8 cellular contexts compared by ENCODE assay signal in the genomic region with DNA sequence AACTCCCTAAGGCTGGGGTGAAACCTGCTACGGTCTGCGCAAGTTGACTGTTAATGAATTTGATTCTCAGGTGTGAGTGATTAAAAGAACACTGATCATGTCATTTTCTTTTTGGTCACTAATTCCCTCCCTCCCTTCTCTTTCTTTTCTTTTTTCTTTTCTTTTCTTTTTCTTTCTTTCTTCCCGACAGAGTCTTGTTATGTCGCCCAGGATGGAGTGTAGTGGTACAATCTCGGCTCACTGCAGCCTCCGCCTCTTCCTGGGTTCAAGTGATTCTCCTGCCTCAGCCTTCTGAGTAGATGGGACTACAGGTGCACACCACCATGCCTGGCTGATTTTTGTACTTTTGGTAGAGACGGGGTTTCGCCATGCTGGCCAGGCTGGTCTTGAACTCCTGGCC. TPM values are rescaled to one million over a fixed set of nuclear protein-coding genes. Genes with fewer than 3 reads are reported as not detected.
DNase-seq lines count a peak whose midpoint lies in the region; ATAC-seq and TF ChIP-seq lines count a peak whose summit lies in the region.

No MANE protein-coding gene starts in this region.

- POLR2A ChIA-PET in CD4-positive, alpha-beta memory T cell (lab: Charles Lee; ENCODE audit: partially characterized antibody): interaction anchor here (1.0 to 2.3 kb wide), 11 partner anchors 9 to 1874 kb away, joined by 3 to 59 read pairs (median 5); partner anchors contain the start of gene ZFAND5

- H3K79me2 ChIP-seq in parathyroid adenoma: no peaks in the 10 kb centered on the region

- no peak overlapping the region for H2AFZ ChIP-seq in parathyroid adenoma

- peak overlapping the region; percentile 3 to 78 for H3K4me3 ChIP-seq in CD4-positive, alpha-beta memory T cell (ENCODE audit: low read length in 2 of 2)
- peak overlapping the region in 3 of 4 donors; percentile 18 to 48 (median 40) for H3K4me3 ChIP-seq in Peyer's patch
- H3K4me3 ChIP-seq in parathyroid adenoma (ENCODE audit: low read depth, low read length): no peak overlapping the region

- peaks cover 67% of the 10 kb centered on the region for H3K4me1 ChIP-seq in CD4-positive, alpha-beta memory T cell (ENCODE audit: insufficient read depth, low read length)
- H3K4me1 ChIP-seq in Peyer's patch (peaks cover 0 to 6% (median 2%) of the 10 kb centered on the region in 4 donors), parathyroid adenoma (no peaks in the 10 kb centered on the region)

- no peak for TF ChIP-seq POLR2A in Peyer's patch (IDR thresholded peaks at IDR 0.05)

- H3K27ac Mint-ChIP-seq in CD4-positive, alpha-beta memory T cell: peak overlapping the region; percentile 95 to 99 (median 97)
- peak overlapping the region; percentile 97 to 99 for H3K27ac Mint-ChIP-seq in effector memory CD8-positive, alpha-beta T cell

- peak overlapping the region; percentile 34 for H3K4me2 ChIP-seq in parathyroid adenoma (ENCODE audit: low read length)

- peaks cover 8% of the 10 kb centered on the region for H3K36me3 ChIP-seq in CD4-positive, alpha-beta memory T cell (ENCODE audit: insufficient read depth, low read length)
- H3K36me3 ChIP-seq in Peyer's patch (no peaks in the 10 kb centered on the region), parathyroid adenoma (ENCODE audit: control insufficient read depth, insufficient read depth, low read length) (no peaks in the 10 kb centered on the region)

- peaks cover 39 to 69% (median 54%) of the 10 kb centered on the region in 4 donors for H3K4me1 Mint-ChIP-seq in CD4-positive, alpha-beta memory T cell
- H3K4me1 Mint-ChIP-seq in effector memory CD8-positive, alpha-beta T cell (ENCODE audit: low read depth in 2 of 2): peaks cover 29 to 43% of the 10 kb centered on the region in 2 donors

- TF ChIP-seq CTCF in Peyer's patch (IDR thresholded peaks at IDR 0.05) (no peak), parathyroid adenoma (IDR thresholded peaks at IDR 0.05) (no peak)

- H3K27me3 ChIP-seq in CD4-positive, alpha-beta memory T cell (ENCODE audit: insufficient read depth, low read length): no peaks in the 10 kb centered on the region
- H3K27me3 ChIP-seq in Peyer's patch (no peaks in the 10 kb centered on the region), parathyroid adenoma (ENCODE audit: control insufficient read depth, insufficient read depth, low read length) (no peaks in the 10 kb centered on the region)

- H3K9ac ChIP-seq in parathyroid adenoma: no peak overlapping the region

- peak overlapping the region; percentile 75 for H3K27ac ChIP-seq in CD4-positive, alpha-beta memory T cell (ENCODE audit: low read depth, low read length)
- H3K27ac ChIP-seq in Peyer's patch (peak overlapping the region; percentile 34 to 81 (median 71)), parathyroid adenoma (no peak overlapping the region)

- H3K9me3 Mint-ChIP-seq in CD4-positive, alpha-beta memory T cell: peaks cover 0 to 3% (median 0%) of the 10 kb centered on the region in 8 donors
- H3K9me3 Mint-ChIP-seq in effector memory CD8-positive, alpha-beta T cell: no peaks in the 10 kb centered on the region

- no peak for ATAC-seq in effector memory CD8-positive, alpha-beta T cell (replicated peaks)
- ATAC-seq in GM19452 (IDR thresholded peaks at IDR 0.05; ENCODE audit: unreplicated experiment): no peak
- no peak for ATAC-seq in left lobe of liver

- CTCF ChIA-PET in CD4-positive, alpha-beta memory T cell (lab: Charles Lee; ENCODE audit: partially characterized antibody): interaction anchor here (1.5 to 2.3 kb wide), 5 partner anchors 11 to 47 kb away, joined by 4 to 23 read pairs (median 9); no protein-coding TSS in a partner anchor

- H3K4me3 Mint-ChIP-seq in CD4-positive, alpha-beta memory T cell: peak overlapping the region; percentile 92 to 99 (median 94)
- peak overlapping the region; percentile 92 to 99 for H3K4me3 Mint-ChIP-seq in effector memory CD8-positive, alpha-beta T cell

- no peaks in the 10 kb centered on the region for H3K9me3 ChIP-seq in CD4-positive, alpha-beta memory T cell (ENCODE audit: control insufficient read depth in 1 of 2, low read length in 2 of 2)
- H3K9me3 ChIP-seq in Peyer's patch (no peaks in the 10 kb centered on the region), parathyroid adenoma (ENCODE audit: control insufficient read depth, low read length) (no peaks in the 10 kb centered on the region)

- DNase-seq in CD4-positive, alpha-beta memory T cell: peak in 2 of 5 donors; percentile 31 to 43
- DNase-seq in Peyer's patch (no peak), NK-92 (lab: John Stamatoyannopoulos, UW; ENCODE audit: unreplicated experiment) (no peak), left lobe of liver (ENCODE audit: low spot score) (no peak)
- no peak for DNase-seq in effector memory CD8-positive, alpha-beta T cell
- DNase-seq in effector CD4-positive, alpha-beta T cell: no peak

- peaks cover 23 to 44% of the 10 kb centered on the region in 2 donors for H3K36me3 Mint-ChIP-seq in CD4-positive, alpha-beta memory T cell
- peaks cover 68% of the 10 kb centered on the region for H3K36me3 Mint-ChIP-seq in effector memory CD8-positive, alpha-beta T cell (ENCODE audit: insufficient read depth)

- H3K27me3 Mint-ChIP-seq in CD4-positive, alpha-beta memory T cell: no peaks in the 10 kb centered on the region
- no peaks in the 10 kb centered on the region for H3K27me3 Mint-ChIP-seq in effector memory CD8-positive, alpha-beta T cell

- intact Hi-C loops in CD4-positive, alpha-beta memory T cell (cut with micrococcal nuclease): loop anchor here (1.0 to 10.0 kb wide), 6 partner anchors 31 to 1871 kb away; partner anchors contain the start of genes CARNMT1 and ZFAND5

RNA-seq across cellular contexts. Expression of gene ANXA1, which starts 2.6 kb away (rescaled TPM):
- 100 to 1,000 TPM; 324 to 335 TPM for total RNA-seq in CD4-positive, alpha-beta memory T cell
- 1,000 to 10,000 TPM in 1 of 2 donors, 100 to 1,000 TPM in 1; 621 to 1,202 TPM for polyA plus RNA-seq in CD4-positive, alpha-beta memory T cell
- total RNA-seq in Peyer's patch (100 to 1,000 TPM in 1 of 4 donors, 10 to 100 TPM in 3; 13.5 to 223 (median 40.3) TPM), left lobe of liver (3.7 TPM)
